Comparison of ENCODE assay signal across 26 cellular contexts in genomic region chr16:56145369-56145768, GRCh38. TPM values are rescaled to one million over a fixed set of nuclear protein-coding genes. Genes with fewer than 3 reads are reported as not detected.
DNase-seq lines count a peak whose midpoint lies in the region; ATAC-seq and TF ChIP-seq lines count a peak whose summit lies in the region.
"Had no signal": no experiment of that assay in that cellular context is flagged by ENCODE, and none has a peak within 500 bp of the region (broad histone marks: within the 10 kb centered on the region; RNA-seq: fewer than 3 reads in every experiment).

No MANE protein-coding gene starts in this region.

- no peaks in the 10 kb centered on the region for H3K9me3 ChIP-seq in H9 (ENCODE audit: control insufficient read depth, low read depth, low read length)
- no peaks in the 10 kb centered on the region for H3K9me3 ChIP-seq in vagina
- H3K9me3 ChIP-seq: BLaER1, Caco-2, SJSA1 had no signal

- H3K27me3 Mint-ChIP-seq in H9 (ENCODE audit: low read depth) (no peaks in the 10 kb centered on the region; the same call in 1 of the 2 replicates), WTC11 (ENCODE audit: low read depth) (no peaks in the 10 kb centered on the region)
- peaks cover 8 to 24% of the 10 kb centered on the region in 2 donors for H3K27me3 Mint-ChIP-seq in effector memory CD8-positive, alpha-beta T cell

- H3K27ac Mint-ChIP-seq in H9 (no peak overlapping the region; a peak in 1 of 7 replicates), WTC11 (no peak overlapping the region)
- H3K27ac Mint-ChIP-seq in effector memory CD8-positive, alpha-beta T cell = no peak overlapping the region
- H3K27ac Mint-ChIP-seq: CD4-positive, alpha-beta T cell; IgD-negative memory B cell had no signal

- no peak overlapping the region for H2BK20ac ChIP-seq in H9 (ENCODE audit: low read depth, low read length, poor library complexity, severe bottlenecking)

- H3K36me3 ChIP-seq in vagina = no peaks in the 10 kb centered on the region
- H3K36me3 ChIP-seq: BLaER1, SJSA1 had no signal

- H4K91ac ChIP-seq in H9 (ENCODE audit: insufficient read length, low read depth, low read length) = no peak overlapping the region

- H3K9ac ChIP-seq in H9 (ENCODE audit: extremely low read depth, insufficient read length, low read length) = no peak overlapping the region
- H3K9ac ChIP-seq: BLaER1 had no signal

- no peaks in the 10 kb centered on the region for H4K20me1 ChIP-seq in H9 (ENCODE audit: control insufficient read depth, insufficient read depth, insufficient read length)
- H4K20me1 ChIP-seq: BLaER1 had no signal

- H2AK5ac ChIP-seq in H9 (ENCODE audit: insufficient read length, low read length) = no peak overlapping the region

- POLR2A ChIA-PET in WTC11 (lab: Charles Lee) = no interaction called here

- H3K4me1 ChIP-seq in H9 (ENCODE audit: insufficient read depth, low read length) = no peaks in the 10 kb centered on the region
- H3K4me1 ChIP-seq in vagina = no peaks in the 10 kb centered on the region
- H3K4me1 ChIP-seq: Caco-2, SJSA1 had no signal

- no peak overlapping the region for H2BK5ac ChIP-seq in H9 (ENCODE audit: insufficient read length, low read length)

- no peak overlapping the region for H3T11ph ChIP-seq in H9 (ENCODE audit: low read length)

- H3K4me1 Mint-ChIP-seq in H9 = peaks cover 9 to 10% of the 10 kb centered on the region in 2 experiments
- peaks cover 10% of the 10 kb centered on the region for H3K4me1 Mint-ChIP-seq in WTC11
- no peaks in the 10 kb centered on the region for H3K4me1 Mint-ChIP-seq in effector memory CD8-positive, alpha-beta T cell (ENCODE audit: low read depth in 2 of 2)
- H3K4me1 Mint-ChIP-seq: IgD-negative memory B cell had no signal

- no peak overlapping the region for H4K5ac ChIP-seq in H9 (ENCODE audit: insufficient read length, low read depth, low read length)

- H3K27ac ChIP-seq in H9 (ENCODE audit: insufficient read length, low read depth, low read length) = no peak overlapping the region
- no peak overlapping the region for H3K27ac ChIP-seq in vagina
- H3K27ac ChIP-seq: 22Rv1, BLaER1, SJSA1 had no signal

- no peaks in the 10 kb centered on the region for H3K23me2 ChIP-seq in H9 (ENCODE audit: insufficient read length, low read depth, low read length, poor library complexity, severe bottlenecking)

- DNase-seq in NCI-H1417 (lab: John Stamatoyannopoulos, UW) (peak in 2 of 3 experiments; percentile 20 to 41), NCI-H1417 treated with DMSO at 0.1 percent for 48 hours (lab: John Stamatoyannopoulos, UW) (no peak), H9 (peak; percentile 28), WTC11 (ENCODE audit: low spot score) (peak; percentile 12), iPS-NIHi11 (ENCODE audit: low spot score) (peak; percentile 18), vagina (ENCODE audit: extremely low spot score in 2 of 2) (no peak)
- DNase-seq in effector memory CD8-positive, alpha-beta T cell = no peak
- DNase-seq: ACHN; Caco-2; CD4-positive, alpha-beta T cell; DMS 273 treated with DMSO at 0.1 percent for 48 hours; DND-41; GOT3; MV-4-11; NCI-H146; NCI-H2081; NCI-H446 treated with DMSO at 0.1 percent for 48 hours; NCI-H82; T-helper 1 cell had no signal

- H2BK12ac ChIP-seq in H9 (ENCODE audit: insufficient read length, low read depth, low read length) = no peak overlapping the region

- H3K4me3 ChIP-seq in vagina = no peak overlapping the region
- H3K4me3 ChIP-seq: BLaER1, SJSA1 had no signal

- H3K4ac ChIP-seq in H9 (ENCODE audit: low read depth, low read length) = no peak overlapping the region

- no peak overlapping the region for H3K56ac ChIP-seq in H9 (ENCODE audit: insufficient read length, low read depth, low read length)

- H3K79me1 ChIP-seq in H9 (ENCODE audit: insufficient read depth, low read depth, low read length, poor library complexity, severe bottlenecking) = no peaks in the 10 kb centered on the region

- WGBS in H9 (ENCODE audit: extremely low coverage, insufficient read length, low lambda C conversion rate) = no CpG with 5 or more reads among the region's 2 CpGs

- no peak overlapping the region for H3K4me3 Mint-ChIP-seq in H9
- H3K4me3 Mint-ChIP-seq in WTC11 = no peak overlapping the region
- no peak overlapping the region for H3K4me3 Mint-ChIP-seq in effector memory CD8-positive, alpha-beta T cell
- H3K4me3 Mint-ChIP-seq: CD4-positive, alpha-beta T cell; IgD-negative memory B cell had no signal

- H2BK15ac ChIP-seq in H9 (ENCODE audit: low read depth, low read length) = no peak overlapping the region

- H3K14ac ChIP-seq in H9 (ENCODE audit: insufficient read depth, low read length) = no peak overlapping the region

- CTCF ChIA-PET in WTC11 (lab: Charles Lee) = interaction anchor here (1.0 to 1.1 kb wide), 2 partner anchors 202 to 211 kb away, joined by 3 to 4 read pairs; no protein-coding TSS in a partner anchor

- H2BK120ac ChIP-seq in H9 (ENCODE audit: low read depth, low read length, poor library complexity, severe bottlenecking) = no peak overlapping the region

- H3K36me3 Mint-ChIP-seq in H9 (ENCODE audit: insufficient read depth in 1 of 3, low read depth in 3 of 3) (no peaks in the 10 kb centered on the region), WTC11 (no peaks in the 10 kb centered on the region)
- H3K36me3 Mint-ChIP-seq in effector memory CD8-positive, alpha-beta T cell (ENCODE audit: insufficient read depth) = no peaks in the 10 kb centered on the region
- H3K36me3 Mint-ChIP-seq: IgD-negative memory B cell had no signal

- H3K9me3 Mint-ChIP-seq in H9 = 0 out of 5 replicates have a peak, but pooled peaks cover 0 to 3% of the 10 kb centered on the region in 2 experiments
- H3K9me3 Mint-ChIP-seq in WTC11 = peaks cover 4% of the 10 kb centered on the region; the same call in 1 of the 2 replicates
- H3K9me3 Mint-ChIP-seq in effector memory CD8-positive, alpha-beta T cell = no peaks in the 10 kb centered on the region
- H3K9me3 Mint-ChIP-seq: CD4-positive, alpha-beta T cell; IgD-negative memory B cell had no signal

- no peak overlapping the region for H3K4me2 ChIP-seq in H9 (ENCODE audit: insufficient read depth, insufficient read length, low read length)
- H3K4me2 ChIP-seq: BLaER1 had no signal

- H4K8ac ChIP-seq in H9 (replicated peaks; ENCODE audit: insufficient read length, low read depth, low read length) = no peak overlapping the region

- no peak overlapping the region for H3K18ac ChIP-seq in H9 (ENCODE audit: insufficient read length, low read depth, low read length)

- H2AFZ ChIP-seq in H9 (ENCODE audit: low read length) = no peak overlapping the region

- intact Hi-C loops in vagina (cut with DNase I) = no loop called here

- H3K23ac ChIP-seq in H9 (ENCODE audit: insufficient read length, low read depth, low read length) = no peak overlapping the region

- no peaks in the 10 kb centered on the region for H3K79me2 ChIP-seq in H9 (ENCODE audit: insufficient read depth, low read length)

- TF ChIP-seq POLR2A in vagina (IDR thresholded peaks at IDR 0.05) = no peak

- H3K27me3 ChIP-seq in H9 (ENCODE audit: insufficient read depth, low read length) = no peaks in the 10 kb centered on the region
- H3K27me3 ChIP-seq in vagina = no peaks in the 10 kb centered on the region
- H3K27me3 ChIP-seq: BLaER1, SJSA1 had no signal

- TF ChIP-seq CTCF in H9 (conservative IDR thresholded peaks at IDR 0.05) (no peak), WTC11 (IDR thresholded peaks at IDR 0.05) (no peak), vagina (IDR thresholded peaks at IDR 0.05) (no peak)

- ATAC-seq in WTC11 (peak; percentile 89), GM18870 (IDR thresholded peaks at IDR 0.05; ENCODE audit: unreplicated experiment) (no peak)
- ATAC-seq in effector memory CD8-positive, alpha-beta T cell (replicated peaks) = no peak
- ATAC-seq: Right ventricle myocardium inferior had no signal

TF ChIP-seq in WTC11, 78 proteins besides CTCF, POLR2A, EP300 and RAD21:
- TF ChIP-seq RORB (CRISPR knock-in tag; IDR thresholded peaks at IDR 0.05) = no peak
- TF ChIP-seq IRF2 (CRISPR knock-in tag; IDR thresholded peaks at IDR 0.05; ENCODE audit: borderline replicate concordance, low read depth) = no peak
- no peak for TF ChIP-seq EMX1 (CRISPR knock-in tag; IDR thresholded peaks at IDR 0.05)
- TF ChIP-seq JAZF1 (CRISPR knock-in tag; IDR thresholded peaks at IDR 0.05) = no peak
- TF ChIP-seq MXD4 (CRISPR knock-in tag; IDR thresholded peaks at IDR 0.05; ENCODE audit: borderline replicate concordance) = no peak
- TF ChIP-seq GABPB1 (CRISPR knock-in tag; IDR thresholded peaks at IDR 0.05) = no peak
- TF ChIP-seq TEAD4 (CRISPR knock-in tag; IDR thresholded peaks at IDR 0.05) = no peak
- TF ChIP-seq ZNF263 (CRISPR knock-in tag; IDR thresholded peaks at IDR 0.05; ENCODE audit: low read depth) = no peak
- TF ChIP-seq AR (CRISPR knock-in tag; IDR thresholded peaks at IDR 0.05) = no peak
TF ChIP-seq in WTC11: peak in this region for 0.

RNA-seq across cellular contexts. Expression of gene GNAO1, which starts 45.9 kb away (rescaled TPM):
- total RNA-seq in H9 (2021) = 16.9 and 17.0 TPM in 2 replicates
- 22.9 to 30.6 TPM (median 23.6 TPM) in 3 replicates for total RNA-seq in WTC11 (2021)
- 16.2 TPM for total RNA-seq in vagina
- total RNA-seq: G401 had no signal

Comparison
In these comparisons a context has a peak if more than half of its experiments do, and no peak if none do; other contexts are left out.
1. DNase-seq: peak in NCI-H1417 (2 of 3), H9 (single experiment), WTC11 (single experiment) and iPS-NIHi11 (single experiment); none in NCI-H1417 treated with DMSO at 0.1 percent for 48 hours (single experiment), effector memory CD8-positive, alpha-beta T cell (0 of 3) and vagina (0 of 2).